ENCODE assay signal across 1 cellular context in genomic region chr2:202690321-202690900, GRCh38.
TF ChIP-seq lines count a peak whose summit lies in the region.

No MANE protein-coding gene starts in this region.

TF ChIP-seq in HCT116, 20 proteins besides CTCF, POLR2A, EP300 and RAD21 (continued from another document):
- TF ChIP-seq, protein P1, sequence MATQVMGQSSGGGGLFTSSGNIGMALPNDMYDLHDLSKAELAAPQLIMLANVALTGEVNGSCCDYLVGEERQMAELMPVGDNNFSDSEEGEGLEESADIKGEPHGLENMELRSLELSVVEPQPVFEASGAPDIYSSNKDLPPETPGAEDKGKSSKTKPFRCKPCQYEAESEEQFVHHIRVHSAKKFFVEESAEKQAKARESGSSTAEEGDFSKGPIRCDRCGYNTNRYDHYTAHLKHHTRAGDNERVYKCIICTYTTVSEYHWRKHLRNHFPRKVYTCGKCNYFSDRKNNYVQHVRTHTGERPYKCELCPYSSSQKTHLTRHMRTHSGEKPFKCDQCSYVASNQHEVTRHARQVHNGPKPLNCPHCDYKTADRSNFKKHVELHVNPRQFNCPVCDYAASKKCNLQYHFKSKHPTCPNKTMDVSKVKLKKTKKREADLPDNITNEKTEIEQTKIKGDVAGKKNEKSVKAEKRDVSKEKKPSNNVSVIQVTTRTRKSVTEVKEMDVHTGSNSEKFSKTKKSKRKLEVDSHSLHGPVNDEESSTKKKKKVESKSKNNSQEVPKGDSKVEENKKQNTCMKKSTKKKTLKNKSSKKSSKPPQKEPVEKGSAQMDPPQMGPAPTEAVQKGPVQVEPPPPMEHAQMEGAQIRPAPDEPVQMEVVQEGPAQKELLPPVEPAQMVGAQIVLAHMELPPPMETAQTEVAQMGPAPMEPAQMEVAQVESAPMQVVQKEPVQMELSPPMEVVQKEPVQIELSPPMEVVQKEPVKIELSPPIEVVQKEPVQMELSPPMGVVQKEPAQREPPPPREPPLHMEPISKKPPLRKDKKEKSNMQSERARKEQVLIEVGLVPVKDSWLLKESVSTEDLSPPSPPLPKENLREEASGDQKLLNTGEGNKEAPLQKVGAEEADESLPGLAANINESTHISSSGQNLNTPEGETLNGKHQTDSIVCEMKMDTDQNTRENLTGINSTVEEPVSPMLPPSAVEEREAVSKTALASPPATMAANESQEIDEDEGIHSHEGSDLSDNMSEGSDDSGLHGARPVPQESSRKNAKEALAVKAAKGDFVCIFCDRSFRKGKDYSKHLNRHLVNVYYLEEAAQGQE (IDR thresholded peaks at IDR 0.05; ENCODE audit: low read depth): no peak
- no peak for TF ChIP-seq ZFX (IDR thresholded peaks at IDR 0.05)
- TF ChIP-seq CBX3 (IDR thresholded peaks at IDR 0.05; ENCODE audit: low read depth): no peak
- no peak for TF ChIP-seq EGR1 (IDR thresholded peaks at IDR 0.05; ENCODE audit: low read depth)
- no peak for TF ChIP-seq SP1 (IDR thresholded peaks at IDR 0.05; ENCODE audit: low read depth)
